In the genomic region with DNA sequence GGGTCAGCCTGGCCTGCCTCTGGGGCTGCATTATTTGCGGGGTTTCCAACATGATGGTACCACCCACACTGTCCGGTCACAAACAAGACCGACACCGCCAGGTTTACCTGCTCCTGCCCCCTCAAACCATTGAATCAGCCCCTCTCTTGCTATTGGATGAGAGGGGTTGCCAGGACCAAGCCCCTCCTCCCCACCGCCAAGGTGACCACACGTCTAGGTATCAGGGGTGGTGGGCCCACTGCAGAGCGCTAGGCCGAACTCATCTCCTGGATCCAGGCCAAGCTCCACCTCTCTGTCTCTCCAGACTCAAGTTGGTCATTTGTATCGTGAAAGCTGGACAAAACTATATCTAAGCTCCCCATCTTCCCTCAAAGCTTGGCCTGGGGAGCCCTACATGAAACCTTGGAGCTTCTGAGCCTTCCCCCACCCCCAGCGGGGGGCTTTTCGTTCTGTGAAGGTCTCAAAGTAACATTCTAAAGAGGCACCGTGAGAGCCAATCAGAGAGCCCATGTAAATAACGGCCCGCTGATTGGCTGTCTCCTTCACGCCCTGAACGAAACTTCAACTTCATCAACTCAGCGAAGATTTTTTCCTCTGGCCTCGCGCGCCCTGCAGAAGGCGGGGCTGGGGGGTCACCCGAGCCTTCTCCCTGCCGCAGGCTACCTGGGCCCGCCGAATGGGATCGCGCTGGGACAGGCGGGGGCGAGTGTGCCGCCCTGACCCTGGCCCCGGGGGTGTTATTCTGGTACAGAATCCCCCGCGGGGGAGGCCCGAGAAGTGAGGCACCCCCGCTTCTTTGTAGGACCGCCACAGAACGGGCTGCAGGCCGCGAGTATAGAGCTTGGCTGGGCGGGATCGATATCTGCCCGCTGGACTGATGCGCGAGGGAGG, we compare ENCODE assay signal across 8 cellular contexts.
DNase-seq lines count a peak whose midpoint lies in the region; ATAC-seq lines count a peak whose summit lies in the region.

No MANE protein-coding gene starts in this region.

- ATAC-seq in GM19452 (IDR thresholded peaks at IDR 0.05; ENCODE audit: unreplicated experiment): peak; percentile 39

- DNase-seq in AG20443 (ENCODE audit: low spot score): peak; percentile 84
- DNase-seq in NAMALWA (ENCODE audit: low spot score): peak; percentile 92
- peak; percentile 44 for DNase-seq in activated CD4-positive, CD25-positive, alpha-beta regulatory T cell treated with anti-CD3 and anti-CD28 coated beads, Interleukin-2, amount 50 U/mL, for 72 hours
- DNase-seq in kidney tubule cell (ENCODE audit: low spot score): peak; percentile 91
- peak; percentile 52 for DNase-seq in stimulated activated CD4-positive, alpha-beta T cell treated with anti-CD3 and anti-CD28 coated beads, Interleukin-15, amount 100 ng/mL, for 24 hours
- DNase-seq in D341Med (ENCODE audit: low spot score): no peak

- peak overlapping the region; percentile 75 for H3K27ac ChIP-seq in cingulate gyrus (ENCODE audit: low read depth, low read length)
